ENCODE assay signal across 25 cellular contexts in genomic region chr11:132792341-132793140, GRCh38.
DNase-seq lines count a peak whose midpoint lies in the region; ATAC-seq and TF ChIP-seq lines count a peak whose summit lies in the region.
"Had no signal": no experiment of that assay in that cellular context is flagged by ENCODE, and none has a peak within 500 bp of the region (broad histone marks: within the 10 kb centered on the region; RNA-seq: fewer than 3 reads in every experiment).

No MANE protein-coding gene starts in this region.

- H3K4me1 ChIP-seq in right atrium auricular region, result peaks cover 0 to 4% of the 10 kb centered on the region in 2 donors
- no peaks in the 10 kb centered on the region for H3K4me1 ChIP-seq in aorta (ENCODE audit: control insufficient read depth in 1 of 2, insufficient read depth in 2 of 2, low read length in 2 of 2)
- H3K4me1 ChIP-seq: ascending aorta, lower lobe of right lung had no signal

- TF ChIP-seq CTCF in right atrium auricular region (IDR thresholded peaks at IDR 0.05), result no peak
- TF ChIP-seq CTCF in osteocyte (IDR thresholded peaks at IDR 0.05), result no peak

- H3K36me3 Mint-ChIP-seq in osteocyte (ENCODE audit: unreplicated experiment), result no peaks in the 10 kb centered on the region
- H3K36me3 Mint-ChIP-seq: activated CD4-positive, alpha-beta memory T cell treated with anti-CD3 and anti-CD28 coated beads for 36 hours; activated naive CD8-positive, alpha-beta T cell had no signal

- DNase-seq in left ventricle myocardium superior (no peak), right atrium auricular region (ENCODE audit: low spot score) (no peak), ecto neural progenitor cell (ENCODE audit: low spot score) (peak; percentile 52), iPS-NIHi7 (ENCODE audit: extremely low spot score) (peak; percentile 55), aorta (peak in 1 of 2 donors; percentile 57), middle frontal gyrus (ENCODE audit: extremely low spot score, low spot score) (no peak), osteocyte (ENCODE audit: extremely low spot score, unreplicated experiment) (no peak)
- DNase-seq: activated CD4-positive, alpha-beta memory T cell treated with anti-CD3 and anti-CD28 coated beads for 36 hours; activated CD4-positive, CD25-positive, alpha-beta regulatory T cell; dermis blood vessel endothelial cell; HCEC 1CT; IMR-90; lower lobe of right lung; NCI-H1105; NCI-H446 treated with DMSO at 0.1 percent for 48 hours; Right ventricle myocardium superior; small intestine; SW 1271; T1000 had no signal

- 51 to 63% methylated on average over 29 of the region's 29 CpGs for WGBS in aorta, 2 donors

- H3K27me3 Mint-ChIP-seq in osteocyte (ENCODE audit: unreplicated experiment), result no peaks in the 10 kb centered on the region
- H3K27me3 Mint-ChIP-seq: activated CD4-positive, alpha-beta memory T cell treated with anti-CD3 and anti-CD28 coated beads for 36 hours; central memory CD8-positive, alpha-beta T cell had no signal

- H3K27ac ChIP-seq in right atrium auricular region (no peak overlapping the region), aorta (ENCODE audit: low read depth in 1 of 2, low read length in 2 of 2) (no peak overlapping the region)
- H3K27ac ChIP-seq: ascending aorta, HL-60, lower lobe of right lung, neutrophil had no signal

- H3K27me3 ChIP-seq in right atrium auricular region (no peaks in the 10 kb centered on the region), aorta (ENCODE audit: control insufficient read depth in 1 of 2, insufficient read depth in 2 of 2, low read length in 1 of 2) (no peaks in the 10 kb centered on the region)
- H3K27me3 ChIP-seq: ascending aorta, neutrophil had no signal

- peak; percentile 35 for ATAC-seq in left ventricle myocardium superior
- peak; percentile 8 for ATAC-seq in aorta (ENCODE audit: low FRiP score)
- ATAC-seq in GM19035 (IDR thresholded peaks at IDR 0.05; ENCODE audit: unreplicated experiment), result no peak

- H3K4me3 ChIP-seq in right atrium auricular region, result no peak overlapping the region
- no peak overlapping the region for H3K4me3 ChIP-seq in aorta (ENCODE audit: low read length in 2 of 2)
- H3K4me3 ChIP-seq: ascending aorta, lower lobe of right lung had no signal

- no peaks in the 10 kb centered on the region for H3K9me3 ChIP-seq in right atrium auricular region
- peaks cover 2% of the 10 kb centered on the region for H3K9me3 ChIP-seq in aorta (ENCODE audit: control insufficient read depth, low read length)
- H3K9me3 ChIP-seq: ascending aorta, lower lobe of right lung, neutrophil had no signal

- H3K4me1 Mint-ChIP-seq in osteocyte (ENCODE audit: unreplicated experiment), result no peaks in the 10 kb centered on the region
- H3K4me1 Mint-ChIP-seq: central memory CD8-positive, alpha-beta T cell had no signal

- H3K4me3 Mint-ChIP-seq in osteocyte (ENCODE audit: unreplicated experiment), result no peak overlapping the region
- H3K4me3 Mint-ChIP-seq: activated CD4-positive, alpha-beta memory T cell treated with anti-CD3 and anti-CD28 coated beads for 36 hours; activated naive CD8-positive, alpha-beta T cell; central memory CD8-positive, alpha-beta T cell had no signal

- H3K27ac Mint-ChIP-seq in osteocyte (ENCODE audit: unreplicated experiment), result no peak overlapping the region
- H3K27ac Mint-ChIP-seq: activated CD4-positive, alpha-beta memory T cell treated with anti-CD3 and anti-CD28 coated beads for 36 hours; activated naive CD8-positive, alpha-beta T cell had no signal

- intact Hi-C loops in left ventricle myocardium superior (cut with micrococcal nuclease) (no loop called here), aorta (cut with DNase I) (no loop called here)

- H3K9me3 Mint-ChIP-seq in osteocyte (ENCODE audit: unreplicated experiment), result no peaks in the 10 kb centered on the region
- H3K9me3 Mint-ChIP-seq: activated CD4-positive, alpha-beta memory T cell treated with anti-CD3 and anti-CD28 coated beads for 36 hours had no signal

- H3K36me3 ChIP-seq in right atrium auricular region (no peaks in the 10 kb centered on the region), aorta (ENCODE audit: control insufficient read depth in 1 of 2, insufficient read depth in 2 of 2, low read length in 1 of 2) (no peaks in the 10 kb centered on the region)
- H3K36me3 ChIP-seq: ascending aorta, lower lobe of right lung, neutrophil had no signal

Comparison
In these comparisons a context has a peak if more than half of its experiments do, and no peak if none do; other contexts are left out.
1. DNase-seq: peak in ecto neural progenitor cell (single experiment) and iPS-NIHi7 (single experiment); none in left ventricle myocardium superior (single experiment), right atrium auricular region (single experiment), middle frontal gyrus (single experiment) and osteocyte (single experiment).